In the genomic region with DNA sequence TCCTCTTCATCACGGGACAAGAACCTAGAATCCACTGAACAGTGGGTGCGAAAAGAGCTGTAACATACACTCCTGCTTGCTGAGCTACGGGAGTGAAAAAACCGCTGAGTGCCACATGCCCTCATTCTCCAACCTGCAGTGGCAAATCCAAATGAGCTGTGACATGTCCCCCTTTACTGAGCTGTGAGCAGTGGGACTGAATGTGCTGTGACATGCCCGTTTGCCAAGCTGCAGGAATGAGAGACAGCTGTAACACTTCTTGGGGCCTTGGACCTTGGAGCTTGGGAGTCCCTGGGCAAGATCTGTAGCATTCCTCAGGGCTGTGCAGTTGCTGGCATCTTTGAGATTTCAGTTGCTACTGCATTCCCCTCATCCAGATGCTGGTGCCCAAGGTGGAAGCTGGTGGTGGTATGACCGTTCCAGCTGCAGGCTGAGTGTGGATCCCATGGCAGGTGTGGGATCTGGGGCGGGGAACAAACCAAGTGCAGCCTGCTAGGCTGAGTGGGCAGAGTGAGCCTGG, we compare ENCODE assay signal across 1 cellular context.
TF ChIP-seq lines count a peak whose summit lies in the region.

No MANE protein-coding gene starts in this region.

TF ChIP-seq in H1, 55 proteins besides CTCF, POLR2A, EP300 and RAD21 (continued from another document):
- TF ChIP-seq CBX8 (IDR thresholded peaks at IDR 0.05; ENCODE audit: borderline replicate concordance, low read depth, low read length) = no peak
- TF ChIP-seq TEAD4 (IDR thresholded peaks at IDR 0.05; ENCODE audit: low read depth, low read length) = no peak
- no peak for TF ChIP-seq JUND (IDR thresholded peaks at IDR 0.05; ENCODE audit: low read length)
